Comparison of ENCODE assay signal across 17 cellular contexts in genomic region chr13:107562222-107562621, GRCh38.
DNase-seq lines count a peak whose midpoint lies in the region; ATAC-seq and TF ChIP-seq lines count a peak whose summit lies in the region.
"Had no signal": no experiment of that assay in that cellular context is flagged by ENCODE, and none has a peak within 500 bp of the region (broad histone marks: within the 10 kb centered on the region; RNA-seq: fewer than 3 reads in every experiment).

No MANE protein-coding gene starts in this region.

- H3K4me3 ChIP-seq in mesendoderm (ENCODE audit: low read length) (no peak overlapping the region), neuron (ENCODE audit: low read length) (peak overlapping the region; percentile 19), suprapubic skin (no peak overlapping the region), Peyer's patch (no peak overlapping the region)
- H3K4me3 ChIP-seq: A549, GM23248 had no signal

- no peaks in the 10 kb centered on the region for H3K36me3 ChIP-seq in mesendoderm (ENCODE audit: control insufficient read depth, insufficient read depth, low read length)
- H3K36me3 ChIP-seq in neuron (ENCODE audit: insufficient read depth, low read length), result no peaks in the 10 kb centered on the region
- no peaks in the 10 kb centered on the region for H3K36me3 ChIP-seq in suprapubic skin
- H3K36me3 ChIP-seq in Peyer's patch, result no peaks in the 10 kb centered on the region

- H2AK5ac ChIP-seq in mesendoderm (ENCODE audit: low read length), result no peak overlapping the region

- H3K27ac ChIP-seq in mesendoderm (ENCODE audit: low read depth, low read length), result no peak overlapping the region
- H3K27ac ChIP-seq in suprapubic skin, result no peak overlapping the region
- no peak overlapping the region for H3K27ac ChIP-seq in Peyer's patch
- H3K27ac ChIP-seq: A549, GM23248 had no signal

- H2BK5ac ChIP-seq in mesendoderm (ENCODE audit: low read length), result no peak overlapping the region

- H3K36me3 Mint-ChIP-seq in WTC11, result no peaks in the 10 kb centered on the region
- H3K36me3 Mint-ChIP-seq: CD14-positive monocyte; CD8-positive, alpha-beta T cell had no signal

- no peak overlapping the region for H4K5ac ChIP-seq in mesendoderm (ENCODE audit: low read length)

- H3K4me3 Mint-ChIP-seq in WTC11, result no peak overlapping the region
- H3K4me3 Mint-ChIP-seq: CD14-positive monocyte; CD8-positive, alpha-beta T cell; H9 had no signal

- DNase-seq in G401 (ENCODE audit: low spot score), result peak; percentile 25
- no peak for DNase-seq in WTC11 (ENCODE audit: low spot score)
- peak; percentile 82 for DNase-seq in mesendoderm
- no peak for DNase-seq in suprapubic skin (ENCODE audit: low spot score in 2 of 2)
- no peak for DNase-seq in Peyer's patch
- DNase-seq: CD8-positive, alpha-beta T cell; COR-L47; DMS153; DMS79 treated with DMSO at 0.1 percent for 48 hours; EL; GDM1; GM23248; H9 had no signal

- H3K4me1 Mint-ChIP-seq in WTC11, result peaks cover 29% of the 10 kb centered on the region
- H3K4me1 Mint-ChIP-seq: CD14-positive monocyte had no signal

- peak overlapping the region; percentile 73 for H2AFZ ChIP-seq in neuron (ENCODE audit: low read depth, low read length)
- H2AFZ ChIP-seq: GM23248 had no signal

- H2BK15ac ChIP-seq in mesendoderm (replicated peaks; ENCODE audit: low read depth), result no peak overlapping the region

- peak overlapping the region; percentile 8 for H3K56ac ChIP-seq in mesendoderm (ENCODE audit: low read length)

- POLR2A ChIA-PET in WTC11 (lab: Charles Lee), result no interaction called here

- H3K4me2 ChIP-seq in mesendoderm (ENCODE audit: low read length), result no peak overlapping the region
- H3K4me2 ChIP-seq: A549 had no signal

- no peaks in the 10 kb centered on the region for H3K27me3 Mint-ChIP-seq in WTC11 (ENCODE audit: low read depth)

- in situ Hi-C loops in G401 (cut with HindIII; ENCODE audit: low sequenced_read_pairs), result no loop called here

- TF ChIP-seq CTCF in WTC11 (IDR thresholded peaks at IDR 0.05), result no peak
- TF ChIP-seq CTCF in suprapubic skin (IDR thresholded peaks at IDR 0.05), result no peak
- no peak for TF ChIP-seq CTCF in Peyer's patch (IDR thresholded peaks at IDR 0.05)

- no peak overlapping the region for H3K27ac Mint-ChIP-seq in WTC11
- H3K27ac Mint-ChIP-seq: CD14-positive monocyte; CD8-positive, alpha-beta T cell; H9 had no signal

- WGBS in mesendoderm (ENCODE audit: extremely low coverage, insufficient coverage, low lambda C conversion rate), result no CpG with 5 or more reads among the region's 5 CpGs
- 52% methylated on average over 5 of the region's 5 CpGs for WGBS in suprapubic skin

- no peaks in the 10 kb centered on the region for H3K9me3 Mint-ChIP-seq in WTC11
- H3K9me3 Mint-ChIP-seq: H9 had no signal

- no peak overlapping the region for H3K9ac ChIP-seq in mesendoderm (ENCODE audit: low read length)
- H3K9ac ChIP-seq: GM23248 had no signal

- H3K23ac ChIP-seq in mesendoderm (ENCODE audit: low read length), result no peak overlapping the region

- H2BK120ac ChIP-seq in mesendoderm (ENCODE audit: low read depth, low read length), result no peak overlapping the region

- no peak for TF ChIP-seq POLR2A in suprapubic skin (IDR thresholded peaks at IDR 0.05)
- TF ChIP-seq POLR2A in Peyer's patch (IDR thresholded peaks at IDR 0.05), result no peak

- CTCF ChIA-PET in WTC11 (lab: Charles Lee), result no interaction called here

- no peaks in the 10 kb centered on the region for H3K27me3 ChIP-seq in mesendoderm (ENCODE audit: insufficient read depth, low read length, poor library complexity)
- no peaks in the 10 kb centered on the region for H3K27me3 ChIP-seq in neuron (ENCODE audit: insufficient read depth, low read length)
- no peaks in the 10 kb centered on the region for H3K27me3 ChIP-seq in suprapubic skin
- no peaks in the 10 kb centered on the region for H3K27me3 ChIP-seq in Peyer's patch

- H3K4ac ChIP-seq in mesendoderm (ENCODE audit: low read depth, low read length), result no peak overlapping the region

- H4K8ac ChIP-seq in mesendoderm (ENCODE audit: low read depth, low read length), result no peak overlapping the region

- H3K18ac ChIP-seq in mesendoderm (ENCODE audit: low read length), result no peak overlapping the region

- ATAC-seq in WTC11 (peak; percentile 74), GM19463 (IDR thresholded peaks at IDR 0.05; ENCODE audit: unreplicated experiment) (no peak)
- ATAC-seq: A549; CD8-positive, alpha-beta T cell had no signal

- H3K79me2 ChIP-seq in mesendoderm (ENCODE audit: control insufficient read depth, insufficient read depth, low read length), result no peaks in the 10 kb centered on the region

- no peak for TF ChIP-seq EP300 in suprapubic skin (IDR thresholded peaks at IDR 0.05)

- H3K4me1 ChIP-seq in mesendoderm (ENCODE audit: control insufficient read depth, low read depth, low read length) (peaks cover 13% of the 10 kb centered on the region), neuron (ENCODE audit: insufficient read depth, low read length) (peaks cover 29% of the 10 kb centered on the region), suprapubic skin (no peaks in the 10 kb centered on the region), Peyer's patch (no peaks in the 10 kb centered on the region)
- H3K4me1 ChIP-seq: A549 had no signal

- peaks cover 5% of the 10 kb centered on the region for H3K79me1 ChIP-seq in mesendoderm (ENCODE audit: low read length)

- no peaks in the 10 kb centered on the region for H3K9me3 ChIP-seq in neuron (ENCODE audit: low read length)
- no peaks in the 10 kb centered on the region for H3K9me3 ChIP-seq in suprapubic skin
- no peaks in the 10 kb centered on the region for H3K9me3 ChIP-seq in Peyer's patch
- H3K9me3 ChIP-seq: A549 had no signal

TF ChIP-seq in WTC11, 78 proteins besides CTCF, POLR2A, EP300 and RAD21:
- TF ChIP-seq ZNF512 (CRISPR knock-in tag; IDR thresholded peaks at IDR 0.05; ENCODE audit: borderline replicate concordance) (no peak), ATF2 (CRISPR knock-in tag; IDR thresholded peaks at IDR 0.05; ENCODE audit: borderline replicate concordance, low read depth) (no peak), MYBL2 (CRISPR knock-in tag; IDR thresholded peaks at IDR 0.05) (no peak), NR2C2 (CRISPR knock-in tag; IDR thresholded peaks at IDR 0.05) (no peak), MXD4 (CRISPR knock-in tag; IDR thresholded peaks at IDR 0.05; ENCODE audit: borderline replicate concordance) (no peak), ATF1 (CRISPR knock-in tag; IDR thresholded peaks at IDR 0.05) (no peak), ZSCAN18 (CRISPR knock-in tag; IDR thresholded peaks at IDR 0.05) (no peak), TCF7 (CRISPR knock-in tag; IDR thresholded peaks at IDR 0.05; ENCODE audit: low read depth) (no peak), NFYB (CRISPR knock-in tag; conservative IDR thresholded peaks at IDR 0.05; ENCODE audit: low read depth) (no peak), ZNF138 (CRISPR knock-in tag; conservative IDR thresholded peaks at IDR 0.05) (no peak), NFATC4 (CRISPR knock-in tag; IDR thresholded peaks at IDR 0.05) (no peak)
- TF ChIP-seq, protein P1, sequence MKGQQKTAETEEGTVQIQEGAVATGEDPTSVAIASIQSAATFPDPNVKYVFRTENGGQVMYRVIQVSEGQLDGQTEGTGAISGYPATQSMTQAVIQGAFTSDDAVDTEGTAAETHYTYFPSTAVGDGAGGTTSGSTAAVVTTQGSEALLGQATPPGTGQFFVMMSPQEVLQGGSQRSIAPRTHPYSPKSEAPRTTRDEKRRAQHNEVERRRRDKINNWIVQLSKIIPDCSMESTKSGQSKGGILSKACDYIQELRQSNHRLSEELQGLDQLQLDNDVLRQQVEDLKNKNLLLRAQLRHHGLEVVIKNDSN (CRISPR knock-in tag; IDR thresholded peaks at IDR 0.05), result no peak

Comparison
In these comparisons a context has a peak if more than half of its experiments do, and no peak if none do; other contexts are left out.
1. DNase-seq: peak in G401 (single experiment) and mesendoderm (single experiment); none in WTC11 (single experiment), suprapubic skin (0 of 2) and Peyer's patch (0 of 3).